Comparison of ENCODE assay signal across 9 cellular contexts in the genomic region with DNA sequence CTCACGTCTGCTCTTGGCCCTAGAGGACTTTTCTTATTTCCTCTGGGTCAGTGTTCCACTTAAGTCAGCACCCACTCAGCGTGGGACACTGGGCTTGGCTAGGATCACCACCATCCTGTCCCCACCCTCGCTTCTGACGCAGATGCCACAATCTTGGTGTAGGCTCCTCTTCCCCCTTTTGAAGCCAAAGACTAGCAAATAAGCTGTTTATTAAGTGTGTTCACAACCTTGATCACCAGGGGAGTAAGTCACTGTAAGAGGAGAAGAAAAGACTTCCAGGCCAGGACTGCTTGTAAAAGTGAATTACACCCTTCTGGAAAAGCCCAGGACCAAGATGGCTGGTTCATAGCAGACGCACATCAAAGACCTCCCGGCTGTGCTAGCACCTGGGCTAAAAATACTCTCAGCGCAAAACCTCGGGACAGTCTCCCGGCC.
DNase-seq lines count a peak whose midpoint lies in the region; ATAC-seq and TF ChIP-seq lines count a peak whose summit lies in the region.
"Had no signal": no experiment of that assay in that cellular context is flagged by ENCODE, and none has a peak within 500 bp of the region (broad histone marks: within the 10 kb centered on the region; RNA-seq: fewer than 3 reads in every experiment).

No MANE protein-coding gene starts in this region.

- intact Hi-C loops in lower lobe of right lung (cut with DNase I): no loop called here

- H3K9ac ChIP-seq in KMS-11: no peak overlapping the region; the same call in 1 of the 2 replicates

- H3K9me3 Mint-ChIP-seq in stimulated activated naive B cell treated with anti-CD40 and anti-IgM and Interleukin-4, amounts not matched to agents 10 μg/mL and 1 μg/mL and 100 μg/mL, for 72 hours: no peaks in the 10 kb centered on the region

- peaks cover 37 to 68% of the 10 kb centered on the region in 2 donors for H3K36me3 Mint-ChIP-seq in stimulated activated naive B cell treated with anti-CD40 and anti-IgM and Interleukin-4, amounts not matched to agents 10 μg/mL and 1 μg/mL and 100 μg/mL, for 72 hours

- H3K9me3 ChIP-seq in lower lobe of right lung: no peaks in the 10 kb centered on the region
- H3K9me3 ChIP-seq: SJSA1 had no signal

- peak overlapping the region; percentile 72; the same call in 1 of the 2 replicates for H3K27ac ChIP-seq in KMS-11
- H3K27ac ChIP-seq in angular gyrus (ENCODE audit: low read depth, low read length): peak overlapping the region; percentile 44
- peak overlapping the region; percentile 81 for H3K27ac ChIP-seq in lower lobe of right lung
- H3K27ac ChIP-seq: SJSA1 had no signal

- H3K4me3 ChIP-seq in KMS-11 (IDR thresholded peaks at IDR 0.05; ENCODE audit: insufficient read depth, low read depth, low read length): no peak overlapping the region
- H3K4me3 ChIP-seq in lower lobe of right lung: no peak overlapping the region
- H3K4me3 ChIP-seq: SJSA1 had no signal

- no peak overlapping the region for H2AFZ ChIP-seq in KMS-11 (ENCODE audit: low read depth)

- H3K27me3 ChIP-seq in KMS-11 (ENCODE audit: insufficient read depth, low read depth) (no peaks in the 10 kb centered on the region), lower lobe of right lung (ENCODE audit: low read depth) (no peaks in the 10 kb centered on the region)
- H3K27me3 ChIP-seq: SJSA1 had no signal

- H3K4me1 ChIP-seq in KMS-11 (ENCODE audit: low read depth, poor library complexity, severe bottlenecking) (peaks cover 77% of the 10 kb centered on the region), lower lobe of right lung (peaks cover 100% of the 10 kb centered on the region)

- H3K4me3 Mint-ChIP-seq in stimulated activated naive B cell treated with anti-CD40 and anti-IgM and Interleukin-4, amounts not matched to agents 10 μg/mL and 1 μg/mL and 100 μg/mL, for 72 hours: peak overlapping the region; percentile 37 to 79

- H3K79me2 ChIP-seq in KMS-11 (ENCODE audit: insufficient read depth, low read depth): peaks cover 100% of the 10 kb centered on the region

- H3K27me3 Mint-ChIP-seq in stimulated activated naive B cell treated with anti-CD40 and anti-IgM and Interleukin-4, amounts not matched to agents 10 μg/mL and 1 μg/mL and 100 μg/mL, for 72 hours: no peaks in the 10 kb centered on the region

- H3K4me1 Mint-ChIP-seq in stimulated activated naive B cell treated with anti-CD40 and anti-IgM and Interleukin-4, amounts not matched to agents 10 μg/mL and 1 μg/mL and 100 μg/mL, for 72 hours: peaks cover 76 to 93% of the 10 kb centered on the region in 2 donors

- peaks cover 18% of the 10 kb centered on the region for H4K20me1 ChIP-seq in KMS-11 (ENCODE audit: insufficient read depth)

- peak overlapping the region; percentile 59; the same call in 1 of the 2 replicates for H3K4me2 ChIP-seq in KMS-11

- ATAC-seq in lower lobe of right lung: peak; percentile 66 to 83
- no peak for ATAC-seq in stimulated activated naive B cell treated with anti-CD40 and anti-IgM and Interleukin-4, amounts not matched to agents 10 μg/mL and 1 μg/mL and 100 μg/mL, for 72 hours (replicated peaks)

- H3K27ac Mint-ChIP-seq in stimulated activated naive B cell treated with anti-CD40 and anti-IgM and Interleukin-4, amounts not matched to agents 10 μg/mL and 1 μg/mL and 100 μg/mL, for 72 hours: peak overlapping the region; percentile 97

- DNase-seq in lower lobe of right lung (peak; percentile 90), SHP77 (lab: John Stamatoyannopoulos, UW) (no peak), NCI-H446 (lab: John Stamatoyannopoulos, UW) (no peak), dedifferentiated amniotic fluid mesenchymal stem cell (ENCODE audit: extremely low spot score) (no peak), NCI-H446 treated with DMSO at 0.1 percent for 48 hours (lab: John Stamatoyannopoulos, UW) (no peak)
- DNase-seq in stimulated activated naive B cell treated with anti-CD40 and anti-IgM and Interleukin-4, amounts not matched to agents 10 μg/mL and 1 μg/mL and 100 μg/mL, for 72 hours: no peak

- H3K36me3 ChIP-seq in KMS-11 (ENCODE audit: insufficient read depth): no peaks in the 10 kb centered on the region; the same call in 1 of the 2 replicates
- H3K36me3 ChIP-seq in lower lobe of right lung: no peaks in the 10 kb centered on the region
- H3K36me3 ChIP-seq: SJSA1 had no signal

- TF ChIP-seq CTCF in KMS-11 (conservative IDR thresholded peaks at IDR 0.05; ENCODE audit: low read depth, low read length): no peak
- TF ChIP-seq CTCF in lower lobe of right lung (IDR thresholded peaks at IDR 0.05): no peak

Comparison
In these comparisons a context has a peak if more than half of its experiments do, and no peak if none do; other contexts are left out.
1. ATAC-seq: peak in lower lobe of right lung (2 of 2); none in stimulated activated naive B cell treated with anti-CD40 and anti-IgM and Interleukin-4, amounts not matched to agents 10 μg/mL and 1 μg/mL and 100 μg/mL, for 72 hours (0 of 2).
2. Peak in every context shown above with its lines, with median percentiles within 50 percentile points of each other: H3K27ac ChIP-seq.